In genomic region chr4:21002976-21003375, GRCh38 we compare ENCODE assay signal across 21 cellular contexts.
"Had no signal": no experiment of that assay in that cellular context is flagged by ENCODE, and none has a peak within 500 bp of the region (broad histone marks: within the 10 kb centered on the region; RNA-seq: fewer than 3 reads in every experiment).

No MANE protein-coding gene starts in this region.

- H3K4me3 Mint-ChIP-seq: effector memory CD8-positive, alpha-beta T cell; memory B cell; mesothelial cell of epicardium; nephron; stimulated activated memory B cell treated with anti-CD40 and anti-IgM and Interleukin-4, amounts not matched to agents 10 μg/mL and 1 μg/mL and 100 μg/mL, for 72 hours; stimulated activated naive CD8-positive, alpha-beta T cell treated with anti-CD3 and anti-CD28 coated beads, Interleukin-15, Interleukin-2, amounts not matched to agents 100 ng/mL and 50 ng/mL, for 24 hours had no signal

- DNase-seq: effector memory CD8-positive, alpha-beta T cell; esophagus squamous epithelium; foreskin fibroblast; glutamatergic neuron; immature natural killer cell; kidney; left cardiac atrium; left ventricle myocardium inferior; lower lobe of right lung; spleen; stimulated activated CD4-positive, alpha-beta T cell treated with anti-CD3 and anti-CD28 coated beads, Interleukin-15, amount 100 ng/mL, for 24 hours; stimulated activated CD4-positive, alpha-beta T cell treated with anti-CD3 and anti-CD28 coated beads, Interleukin-1b, Interleukin-23, amount 100 ng/mL, for 48 hours; stimulated activated CD4-positive, alpha-beta T cell treated with anti-CD3 and anti-CD28 coated beads, Interleukin-4, amount 100 ng/mL, for 24 hours; tibial artery; upper lobe of left lung; uterus had no signal

- H3K4me1 Mint-ChIP-seq: memory B cell; nephron; stimulated activated memory B cell treated with anti-CD40 and anti-IgM and Interleukin-4, amounts not matched to agents 10 μg/mL and 1 μg/mL and 100 μg/mL, for 72 hours had no signal

- H3K27me3 Mint-ChIP-seq: effector memory CD8-positive, alpha-beta T cell; memory B cell; stimulated activated memory B cell treated with anti-CD40 and anti-IgM and Interleukin-4, amounts not matched to agents 10 μg/mL and 1 μg/mL and 100 μg/mL, for 72 hours; stimulated activated naive CD8-positive, alpha-beta T cell treated with anti-CD3 and anti-CD28 coated beads, Interleukin-15, Interleukin-2, amounts not matched to agents 100 ng/mL and 50 ng/mL, for 24 hours had no signal

- H3K27ac Mint-ChIP-seq: effector memory CD8-positive, alpha-beta T cell; immature natural killer cell; memory B cell; mesothelial cell of epicardium; nephron; stimulated activated memory B cell treated with anti-CD40 and anti-IgM and Interleukin-4, amounts not matched to agents 10 μg/mL and 1 μg/mL and 100 μg/mL, for 72 hours; stimulated activated naive CD8-positive, alpha-beta T cell treated with anti-CD3 and anti-CD28 coated beads, Interleukin-15, Interleukin-2, amounts not matched to agents 100 ng/mL and 50 ng/mL, for 24 hours had no signal

- H3K36me3 Mint-ChIP-seq: memory B cell; mesothelial cell of epicardium; stimulated activated memory B cell treated with anti-CD40 and anti-IgM and Interleukin-4, amounts not matched to agents 10 μg/mL and 1 μg/mL and 100 μg/mL, for 72 hours had no signal

- H3K9me3 Mint-ChIP-seq: mesothelial cell of epicardium, nephron had no signal
